Comparison of ENCODE assay signal across 26 cellular contexts in the genomic region with DNA sequence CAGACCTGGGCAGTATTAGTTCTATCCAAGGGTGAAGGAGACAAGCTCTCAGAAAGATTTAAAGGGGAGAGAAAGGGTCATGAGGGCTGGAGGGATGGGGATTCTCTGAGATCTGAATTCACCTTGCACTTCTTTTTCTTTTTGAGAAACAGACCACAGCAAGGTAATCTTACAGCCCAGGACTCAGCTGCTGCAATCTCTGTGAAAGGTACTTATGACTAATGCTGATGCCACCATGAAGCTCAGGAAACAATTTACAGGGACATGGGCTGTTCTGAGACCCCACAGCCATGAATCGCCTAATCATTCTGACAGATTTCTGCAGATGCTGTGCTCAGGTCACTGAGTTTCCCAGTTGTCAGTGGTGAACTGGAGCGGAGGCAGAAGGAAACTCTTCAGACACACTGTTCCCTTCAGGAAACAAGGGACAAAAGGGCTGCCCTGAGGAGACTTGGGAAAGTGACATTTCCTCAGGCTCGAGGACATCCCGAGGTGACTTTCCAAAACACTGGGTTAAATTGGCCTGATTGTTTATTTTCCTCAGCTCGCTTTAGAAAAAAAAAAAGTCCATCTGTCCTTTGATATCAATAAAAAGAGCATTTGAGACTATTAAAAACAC.
"Had no signal": no experiment of that assay in that cellular context is flagged by ENCODE, and none has a peak within 500 bp of the region (broad histone marks: within the 10 kb centered on the region; RNA-seq: fewer than 3 reads in every experiment).

No MANE protein-coding gene starts in this region.

- DNase-seq: activated CD4-positive, alpha-beta T cell treated with anti-CD3 and anti-CD28 coated beads for 1 hour; activated CD4-positive, alpha-beta T cell treated with anti-CD3 and anti-CD28 coated beads, Interleukin-2, amount 50 U/mL, for 1 hour; activated CD8-positive, alpha-beta memory T cell treated with anti-CD3 and anti-CD28 coated beads, Interleukin-2, amount 50 U/mL, for 4 hours; activated T-cell treated with anti-CD3 and anti-CD28 coated beads, Interleukin-2, amount 50 U/mL, for 24 hours; effector memory CD4-positive, alpha-beta T cell; gastrocnemius medialis; head of caudate nucleus; islet precursor cell; left colon; naive thymus-derived CD8-positive, alpha-beta T cell; right lobe of liver; stimulated activated CD4-positive, alpha-beta T cell treated with anti-CD3 and anti-CD28 coated beads, Interleukin-1b, Interleukin-23, amount 100 ng/mL, for 48 hours; stimulated activated naive CD8-positive, alpha-beta T cell treated with anti-CD3 and anti-CD28 coated beads, Interleukin-15, amount 100 ng/mL, for 72 hours; T-helper 1 cell; T-helper 9 cell had no signal

- H3K27ac Mint-ChIP-seq: activated naive CD4-positive, alpha-beta T cell treated with anti-CD3 and anti-CD28 coated beads, Interleukin-2, amount 50 U/mL, for 72 hours; activated T-cell treated with anti-CD3 and anti-CD28 coated beads, Interleukin-2, amount 50 U/mL, for 24 hours; activated T-helper 17 cell treated with anti-CD3 and anti-CD28 coated beads, Interleukin-2, amount 50 U/mL, for 72 hours; mesothelial cell of epicardium; naive thymus-derived CD8-positive, alpha-beta T cell; progenitor cell of endocrine pancreas; stimulated activated effector memory CD8-positive, alpha-beta T cell treated with anti-CD3 and anti-CD28 coated beads, Interleukin-12 subunit alpha, Interleukin-12 subunit beta, amount 100 ng/mL, for 72 hours; stimulated activated naive CD8-positive, alpha-beta T cell treated with anti-CD3 and anti-CD28 coated beads, Interleukin-15, amount 100 ng/mL, for 72 hours had no signal

- H3K27me3 ChIP-seq: esophagus muscularis mucosa, gastrocnemius medialis, right lobe of liver, suprapubic skin, tibial nerve had no signal

- H3K27me3 Mint-ChIP-seq: activated T-cell treated with anti-CD3 and anti-CD28 coated beads, Interleukin-2, amount 50 U/mL, for 24 hours; activated T-helper 17 cell treated with anti-CD3 and anti-CD28 coated beads, Interleukin-2, amount 50 U/mL, for 72 hours; central memory CD8-positive, alpha-beta T cell; progenitor cell of endocrine pancreas; stimulated activated naive CD8-positive, alpha-beta T cell treated with anti-CD3 and anti-CD28 coated beads, Interleukin-15, amount 100 ng/mL, for 72 hours had no signal

- H3K36me3 ChIP-seq: esophagus muscularis mucosa, gastrocnemius medialis, right lobe of liver, suprapubic skin, tibial nerve had no signal

- ATAC-seq: activated naive CD4-positive, alpha-beta T cell treated with anti-CD3 and anti-CD28 coated beads, Interleukin-2, amount 50 U/mL, for 72 hours; activated T-helper 17 cell treated with anti-CD3 and anti-CD28 coated beads, Interleukin-2, amount 50 U/mL, for 72 hours; gastrocnemius medialis; left colon; naive thymus-derived CD8-positive, alpha-beta T cell; stimulated activated effector memory CD8-positive, alpha-beta T cell treated with anti-CD3 and anti-CD28 coated beads, Interleukin-12 subunit alpha, Interleukin-12 subunit beta, amount 100 ng/mL, for 72 hours; stimulated activated naive CD8-positive, alpha-beta T cell treated with anti-CD3 and anti-CD28 coated beads, Interleukin-15, amount 100 ng/mL, for 72 hours had no signal

- H3K4me3 ChIP-seq: esophagus muscularis mucosa, gastrocnemius medialis, lung, right lobe of liver, skin epidermis, suprapubic skin, tibial nerve had no signal

- H3K4me3 Mint-ChIP-seq: activated T-cell treated with anti-CD3 and anti-CD28 coated beads, Interleukin-2, amount 50 U/mL, for 24 hours; activated T-helper 17 cell treated with anti-CD3 and anti-CD28 coated beads, Interleukin-2, amount 50 U/mL, for 72 hours; central memory CD8-positive, alpha-beta T cell; mesothelial cell of epicardium; naive thymus-derived CD8-positive, alpha-beta T cell; stimulated activated effector memory CD8-positive, alpha-beta T cell treated with anti-CD3 and anti-CD28 coated beads, Interleukin-12 subunit alpha, Interleukin-12 subunit beta, amount 100 ng/mL, for 72 hours; stimulated activated naive CD8-positive, alpha-beta T cell treated with anti-CD3 and anti-CD28 coated beads, Interleukin-15, amount 100 ng/mL, for 72 hours had no signal

- H3K4me1 Mint-ChIP-seq: activated T-helper 17 cell treated with anti-CD3 and anti-CD28 coated beads, Interleukin-2, amount 50 U/mL, for 72 hours; central memory CD8-positive, alpha-beta T cell; naive thymus-derived CD8-positive, alpha-beta T cell; stimulated activated effector memory CD8-positive, alpha-beta T cell treated with anti-CD3 and anti-CD28 coated beads, Interleukin-12 subunit alpha, Interleukin-12 subunit beta, amount 100 ng/mL, for 72 hours; stimulated activated naive CD8-positive, alpha-beta T cell treated with anti-CD3 and anti-CD28 coated beads, Interleukin-15, amount 100 ng/mL, for 72 hours had no signal

- H3K27ac ChIP-seq: esophagus muscularis mucosa, right lobe of liver, skin epidermis, suprapubic skin, tibial nerve had no signal

- H3K9me3 ChIP-seq: esophagus muscularis mucosa, gastrocnemius medialis, right lobe of liver, suprapubic skin had no signal

- H3K36me3 Mint-ChIP-seq: mesothelial cell of epicardium; naive thymus-derived CD8-positive, alpha-beta T cell; stimulated activated effector memory CD8-positive, alpha-beta T cell treated with anti-CD3 and anti-CD28 coated beads, Interleukin-12 subunit alpha, Interleukin-12 subunit beta, amount 100 ng/mL, for 72 hours had no signal

- H3K4me1 ChIP-seq: right lobe of liver, suprapubic skin, tibial nerve had no signal
